In genomic region chr1:9685833-9686232, GRCh38 we compare ENCODE assay signal across 15 cellular contexts. TPM values are rescaled to one million over a fixed set of nuclear protein-coding genes. Genes with fewer than 3 reads are reported as not detected.
A peak's percentile ranks its signal among the peaks of the same experiment; 100 is the strongest.
DNase-seq lines count a peak whose midpoint lies in the region; ATAC-seq, FAIRE-seq and TF ChIP-seq lines count a peak whose summit lies in the region.
"Had no signal": no experiment of that assay in that cellular context is flagged by ENCODE, and none has a peak within 500 bp of the region (broad histone marks: within the 10 kb centered on the region; RNA-seq: fewer than 3 reads in every experiment).

No MANE protein-coding gene starts in this region.

- no peaks in the 10 kb centered on the region for H4K20me1 ChIP-seq in keratinocyte (ENCODE audit: control insufficient read depth, extremely low read depth, insufficient read depth, low read length)

- H3K9me3 ChIP-seq in CD4-positive, alpha-beta T cell (ENCODE audit: control insufficient read depth, low read length): no peaks in the 10 kb centered on the region
- H3K9me3 ChIP-seq in keratinocyte (ENCODE audit: control insufficient read depth, low read depth, low read length) (no peaks in the 10 kb centered on the region), upper lobe of left lung (no peaks in the 10 kb centered on the region), WERI-Rb-1 (ENCODE audit: severe bottlenecking) (no peaks in the 10 kb centered on the region)
- H3K9me3 ChIP-seq: esophagus squamous epithelium had no signal

- H3K27me3 Mint-ChIP-seq in CD4-positive, alpha-beta T cell: no peaks in the 10 kb centered on the region
- H3K27me3 Mint-ChIP-seq in activated T-helper 1 cell treated with anti-CD3 and anti-CD28 coated beads, Interleukin-12 subunit alpha, Interleukin-12 subunit beta, Interleukin-2, Interleukin-4 antibody, amounts not matched to agents 30 ng/mL and 10 ng/mL and 1 ng/mL, durations not matched to agents 14 hours and 24 hours and 36 hours (ENCODE audit: insufficient read depth): no peaks in the 10 kb centered on the region

- H3K36me3 Mint-ChIP-seq in CD4-positive, alpha-beta T cell (ENCODE audit: low read depth): peaks cover 31% of the 10 kb centered on the region
- H3K36me3 Mint-ChIP-seq in activated T-helper 1 cell treated with anti-CD3 and anti-CD28 coated beads, Interleukin-12 subunit alpha, Interleukin-12 subunit beta, Interleukin-2, Interleukin-4 antibody, amounts not matched to agents 30 ng/mL and 10 ng/mL and 1 ng/mL, durations not matched to agents 14 hours and 24 hours and 36 hours (ENCODE audit: low read depth): peaks cover 13% of the 10 kb centered on the region

- H3K4me1 ChIP-seq in keratinocyte (ENCODE audit: control insufficient read depth, extremely low read depth, insufficient read depth, low read length): peaks cover 38% of the 10 kb centered on the region
- peaks cover 22 to 42% (median 40%) of the 10 kb centered on the region in 4 donors for H3K4me1 ChIP-seq in upper lobe of left lung

- peak overlapping the region; percentile 79 for H3K27ac ChIP-seq in CD4-positive, alpha-beta T cell (ENCODE audit: low read depth, low read length)
- no peak overlapping the region for H3K27ac ChIP-seq in keratinocyte (ENCODE audit: control insufficient read depth, insufficient read depth, low read length)
- H3K27ac ChIP-seq in upper lobe of left lung: no peak overlapping the region
- H3K27ac ChIP-seq in WERI-Rb-1: no peak overlapping the region

- ATAC-seq in CD4-positive, alpha-beta T cell (ENCODE audit: poor library complexity): no peak
- ATAC-seq in upper lobe of left lung (ENCODE audit: low FRiP score in 2 of 2): no peak

- no peak overlapping the region for H3K9ac ChIP-seq in keratinocyte (ENCODE audit: control insufficient read depth, extremely low read depth, insufficient read depth, low read length)

- H2AFZ ChIP-seq in keratinocyte (ENCODE audit: control insufficient read depth, low read length): no peak overlapping the region

- TF ChIP-seq CTCF in CD4-positive, alpha-beta T cell (IDR thresholded peaks at IDR 0.05): no peak
- TF ChIP-seq CTCF in keratinocyte (optimal IDR thresholded peaks at IDR 0.05 in 1 of 3, IDR thresholded peaks at IDR 0.05 in 1 of 3, conservative IDR thresholded peaks at IDR 0.05 in 1 of 3; ENCODE audit: extremely low read depth in 1 of 3, insufficient read depth in 2 of 3, low read length in 3 of 3) (no peak), upper lobe of left lung (IDR thresholded peaks at IDR 0.05) (no peak), WERI-Rb-1 (IDR thresholded peaks at IDR 0.05; ENCODE audit: low read depth, low read length) (no peak)

- WGBS in upper lobe of left lung, 2 donors: 48 to 59% methylated on average over 2 of the region's 2 CpGs

- peak; percentile 69 for FAIRE-seq in GM12891 (lab: Jason Lieb, UNC)
- peak; percentile 83 for FAIRE-seq in keratinocyte (lab: Jason Lieb, UNC)
- FAIRE-seq: colon had no signal

- intact Hi-C loops in CD4-positive, alpha-beta T cell (cut with DNase I, micrococcal nuclease): loop anchor here (2.0 kb wide), 3 partner anchors 29 to 59 kb away; no protein-coding TSS in a partner anchor
- intact Hi-C loops in activated T-helper 1 cell treated with anti-CD3 and anti-CD28 coated beads, Interleukin-12 subunit alpha, Interleukin-12 subunit beta, Interleukin-2, Interleukin-4 antibody, amounts not matched to agents 30 ng/mL and 10 ng/mL and 1 ng/mL, durations not matched to agents 14 hours and 24 hours and 36 hours (cut with micrococcal nuclease): no loop called here

- CTCF ChIA-PET in CD4-positive, alpha-beta T cell (lab: Charles Lee): interaction anchor here (0.7 to 3.7 kb wide), 9 partner anchors 11 to 59 kb away, joined by 3 to 24 read pairs (median 4); no protein-coding TSS in a partner anchor

- DNase-seq in CD4-positive, alpha-beta T cell: no peak
- DNase-seq in GM12891 (ENCODE audit: insufficient read length, low spot score) (no peak), keratinocyte (ENCODE audit: low read depth, low spot score) (no peak), upper lobe of left lung (no peak), WERI-Rb-1 (no peak), foreskin melanocyte (no peak), midbrain (lab: John Stamatoyannopoulos, UW) (no peak)
- no peak for DNase-seq in activated T-helper 1 cell treated with anti-CD3 and anti-CD28 coated beads, Interleukin-12 subunit alpha, Interleukin-12 subunit beta, Interleukin-2, Interleukin-4 antibody, amounts not matched to agents 30 ng/mL and 10 ng/mL and 1 ng/mL, durations not matched to agents 14 hours and 24 hours and 36 hours (ENCODE audit: low spot score)
- DNase-seq: esophagus squamous epithelium, HFFc6, NCI-H2227 treated with DMSO at 0.1 percent for 48 hours, nucleus accumbens, OCI-M1, substantia nigra had no signal

- peak overlapping the region; percentile 8 for H3K4me3 Mint-ChIP-seq in CD4-positive, alpha-beta T cell
- H3K4me3 Mint-ChIP-seq in activated T-helper 1 cell treated with anti-CD3 and anti-CD28 coated beads, Interleukin-12 subunit alpha, Interleukin-12 subunit beta, Interleukin-2, Interleukin-4 antibody, amounts not matched to agents 30 ng/mL and 10 ng/mL and 1 ng/mL, durations not matched to agents 14 hours and 24 hours and 36 hours: no peak overlapping the region
- H3K4me3 Mint-ChIP-seq: HFFc6 had no signal

- POLR2A ChIA-PET in CD4-positive, alpha-beta T cell (lab: Charles Lee): interaction anchor here (0.9 to 14.1 kb wide), 8 partner anchors 9 to 57 kb away, joined by 3 to 201 read pairs (median 6); partner anchors contain the start of gene PIK3CD

- no peak overlapping the region for H3K4me3 ChIP-seq in keratinocyte (ENCODE audit: control insufficient read depth in 2 of 3, extremely low read depth in 1 of 3, insufficient read depth in 2 of 3, low read depth in 1 of 3, low read length in 3 of 3)
- H3K4me3 ChIP-seq in upper lobe of left lung: no peak overlapping the region
- H3K4me3 ChIP-seq in WERI-Rb-1 (ENCODE audit: low read depth, low read length): no peak overlapping the region
- H3K4me3 ChIP-seq: esophagus squamous epithelium had no signal

- no peaks in the 10 kb centered on the region for H3K27me3 ChIP-seq in CD4-positive, alpha-beta T cell (ENCODE audit: control insufficient read depth, insufficient read depth, low read length)
- H3K27me3 ChIP-seq in keratinocyte (ENCODE audit: control insufficient read depth, extremely low read depth, insufficient read depth, low read length) (no peaks in the 10 kb centered on the region), upper lobe of left lung (no peaks in the 10 kb centered on the region), WERI-Rb-1 (ENCODE audit: insufficient read depth, low read depth, severe bottlenecking) (peaks cover 6% of the 10 kb centered on the region)
- H3K27me3 ChIP-seq: esophagus squamous epithelium had no signal

- TF ChIP-seq POLR2A in GM12891 (IDR thresholded peaks at IDR 0.05; ENCODE audit: low read depth, low read length): no peak
- no peak for TF ChIP-seq POLR2A in upper lobe of left lung (IDR thresholded peaks at IDR 0.05)

- H3K27ac Mint-ChIP-seq in CD4-positive, alpha-beta T cell: peak overlapping the region; percentile 74
- peak overlapping the region; percentile 73 for H3K27ac Mint-ChIP-seq in activated T-helper 1 cell treated with anti-CD3 and anti-CD28 coated beads, Interleukin-12 subunit alpha, Interleukin-12 subunit beta, Interleukin-2, Interleukin-4 antibody, amounts not matched to agents 30 ng/mL and 10 ng/mL and 1 ng/mL, durations not matched to agents 14 hours and 24 hours and 36 hours
- H3K27ac Mint-ChIP-seq: HFFc6 had no signal

- no peaks in the 10 kb centered on the region for H3K9me1 ChIP-seq in keratinocyte (ENCODE audit: control insufficient read depth, extremely low read depth, insufficient read depth, low read length)

- H3K9me3 Mint-ChIP-seq in CD4-positive, alpha-beta T cell: no peaks in the 10 kb centered on the region
- H3K9me3 Mint-ChIP-seq in activated T-helper 1 cell treated with anti-CD3 and anti-CD28 coated beads, Interleukin-12 subunit alpha, Interleukin-12 subunit beta, Interleukin-2, Interleukin-4 antibody, amounts not matched to agents 30 ng/mL and 10 ng/mL and 1 ng/mL, durations not matched to agents 14 hours and 24 hours and 36 hours: no peaks in the 10 kb centered on the region
- H3K9me3 Mint-ChIP-seq: HFFc6 had no signal

- H3K79me2 ChIP-seq in keratinocyte (ENCODE audit: control insufficient read depth, insufficient read depth, low read length): peaks cover 3% of the 10 kb centered on the region

- H3K36me3 ChIP-seq in keratinocyte (ENCODE audit: control insufficient read depth in 2 of 2, extremely low read depth in 1 of 2, insufficient read depth in 2 of 2, low read length in 2 of 2) (no peaks in the 10 kb centered on the region), upper lobe of left lung (no peaks in the 10 kb centered on the region), WERI-Rb-1 (no peaks in the 10 kb centered on the region)
- H3K36me3 ChIP-seq: esophagus squamous epithelium had no signal

- dilution Hi-C loops in keratinocyte (cut with MboI; ENCODE audit: extremely low pct_ligation_motif_present, low sequenced_read_pairs): no loop called here

- TF ChIP-seq EP300 in upper lobe of left lung (IDR thresholded peaks at IDR 0.05): no peak

- H3K4me1 Mint-ChIP-seq in CD4-positive, alpha-beta T cell (ENCODE audit: low read depth): peaks cover 66% of the 10 kb centered on the region
- peaks cover 50% of the 10 kb centered on the region for H3K4me1 Mint-ChIP-seq in activated T-helper 1 cell treated with anti-CD3 and anti-CD28 coated beads, Interleukin-12 subunit alpha, Interleukin-12 subunit beta, Interleukin-2, Interleukin-4 antibody, amounts not matched to agents 30 ng/mL and 10 ng/mL and 1 ng/mL, durations not matched to agents 14 hours and 24 hours and 36 hours (ENCODE audit: low read depth)

- H3K4me2 ChIP-seq in keratinocyte (ENCODE audit: control insufficient read depth, extremely low read depth, insufficient read depth, low read depth, low read length): no peak overlapping the region

TF ChIP-seq in GM12891, 5 proteins besides CTCF, POLR2A, EP300 and RAD21 (continues in another document):
- TF ChIP-seq TAF1 (IDR thresholded peaks at IDR 0.05; ENCODE audit: low read depth, low read length) (no peak), SPI1 (IDR thresholded peaks at IDR 0.05; ENCODE audit: low read depth, low read length) (no peak)

RNA-seq across cellular contexts. Expression of gene PIK3CD, which starts 34.3 kb away (rescaled TPM):
- total RNA-seq in CD4-positive, alpha-beta T cell: 100 to 1,000 TPM; 202 to 213 TPM
- polyA plus RNA-seq in GM12891 (2012; ENCODE audit: low read depth, missing spikeins): 55.7 TPM
- 287 and 291 TPM in 2 replicates for total RNA-seq in activated T-helper 1 cell treated with anti-CD3 and anti-CD28 coated beads, Interleukin-12 subunit alpha, Interleukin-12 subunit beta, Interleukin-2, Interleukin-4 antibody, amounts not matched to agents 30 ng/mL and 10 ng/mL and 1 ng/mL, durations not matched to agents 14 hours and 24 hours and 36 hours
- 7.7 to 15.5 TPM (median 7.8 TPM) in 3 replicates for polyA plus RNA-seq in keratinocyte
- polyA plus RNA-seq in keratinocyte (2011; ENCODE audit: low read depth): 1.2 TPM
- polyA plus RNA-seq in keratinocyte (2011; cell fraction: cytosol; rRNA removed): 7.7 and 10.8 TPM in 2 replicates
- 24.5 and 30.3 TPM in 2 replicates for polyA plus RNA-seq in keratinocyte (2011; cell fraction: nucleus; rRNA removed)
- 2.4 and 21.2 TPM in 2 replicates for polyA plus RNA-seq in keratinocyte (2012; ENCODE audit: low replicate concordance)
- 14.6 to 62.9 TPM (median 19.9 TPM) in 3 replicates for polyA minus RNA-seq in keratinocyte
- 14.8 TPM for polyA minus RNA-seq in keratinocyte (2011; cell fraction: cytosol; rRNA and poly(A)+ RNA removed)
- polyA minus RNA-seq in keratinocyte (2011; cell fraction: nucleus; rRNA and poly(A)+ RNA removed): 18.0 and 21.2 TPM in 2 replicates
- 10 to 100 TPM; 19.0 to 56.6 (median 24.2) TPM for total RNA-seq in upper lobe of left lung
